Comparison of ENCODE assay signal across 8 cellular contexts in genomic region chr13:42048323-42048624, GRCh38. TPM values are rescaled to one million over a fixed set of nuclear protein-coding genes. Genes with fewer than 3 reads are reported as not detected.
DNase-seq lines count a peak whose midpoint lies in the region; ATAC-seq and TF ChIP-seq lines count a peak whose summit lies in the region.

No MANE protein-coding gene starts in this region.

- H3K27ac Mint-ChIP-seq in type B pancreatic cell = no peak overlapping the region

- H3K4me1 Mint-ChIP-seq in type B pancreatic cell (ENCODE audit: unreplicated experiment) = peaks cover 3% of the 10 kb centered on the region

- peak overlapping the region; percentile 87 to 94 for H3K27ac ChIP-seq in breast epithelium
- peak overlapping the region; percentile 84 for H3K27ac ChIP-seq in lower lobe of right lung

- peak overlapping the region; percentile 91 for H3K4me3 Mint-ChIP-seq in type B pancreatic cell

- TF ChIP-seq POLR2A in breast epithelium (IDR thresholded peaks at IDR 0.05) = no peak

- POLR2A ChIA-PET in BJ (lab: Charles Lee) = interaction anchor here (1.1 kb wide), 1 partner anchor 369 kb away, joined by 4 read pairs; no protein-coding TSS in a partner anchor

- H3K27me3 Mint-ChIP-seq in type B pancreatic cell = peaks cover 40% of the 10 kb centered on the region

- peak overlapping the region; percentile 72 for H3K4me3 ChIP-seq in BJ (ENCODE audit: low read depth, low read length)
- H3K4me3 ChIP-seq in Jurkat, Clone E6-1 (ENCODE audit: low read length) = peak overlapping the region; percentile 73
- peak overlapping the region; percentile 85 to 96 (median 93) for H3K4me3 ChIP-seq in breast epithelium
- H3K4me3 ChIP-seq in lower lobe of right lung = peak overlapping the region; percentile 84

- H3K36me3 ChIP-seq in BJ (ENCODE audit: control insufficient read depth, insufficient read depth, low read length) = no peaks in the 10 kb centered on the region
- H3K36me3 ChIP-seq in breast epithelium = no peaks in the 10 kb centered on the region
- H3K36me3 ChIP-seq in lower lobe of right lung = no peaks in the 10 kb centered on the region

- H3K9me3 Mint-ChIP-seq in type B pancreatic cell = no peaks in the 10 kb centered on the region

- H3K27me3 ChIP-seq in BJ (ENCODE audit: control insufficient read depth, insufficient read depth, low read length) (no peaks in the 10 kb centered on the region), breast epithelium (no peaks in the 10 kb centered on the region), lower lobe of right lung (ENCODE audit: low read depth) (no peaks in the 10 kb centered on the region)

- intact Hi-C loops in breast epithelium (cut with DNase I; ENCODE audit: low total_unique reads) (loop anchor here (5.0 kb wide), 1 partner anchor 456 kb away; no protein-coding TSS in a partner anchor), lower lobe of right lung (cut with DNase I) (no loop called here)

- H3K4me1 ChIP-seq in breast epithelium (no peaks in the 10 kb centered on the region), lower lobe of right lung (peaks cover 19% of the 10 kb centered on the region)

- peak; percentile 23 for ATAC-seq in GM21381 (IDR thresholded peaks at IDR 0.05; ENCODE audit: unreplicated experiment)
- ATAC-seq in lower lobe of right lung = peak; percentile 34 to 41

- no peaks in the 10 kb centered on the region for H3K36me3 Mint-ChIP-seq in type B pancreatic cell

- H3K9me3 ChIP-seq in breast epithelium (no peaks in the 10 kb centered on the region), lower lobe of right lung (no peaks in the 10 kb centered on the region)

- CTCF ChIA-PET in BJ (lab: Yijun Ruan, JAX) = interaction anchor here (0.6 to 1.7 kb wide), 6 partner anchors 16 to 380 kb away, joined by 3 to 7 read pairs (median 4); no protein-coding TSS in a partner anchor

- TF ChIP-seq CTCF in BJ (IDR thresholded peaks at IDR 0.05; ENCODE audit: insufficient read depth, low read depth, low read length) (no peak), breast epithelium (IDR thresholded peaks at IDR 0.05) (no peak), lower lobe of right lung (IDR thresholded peaks at IDR 0.05) (no peak), type B pancreatic cell (conservative IDR thresholded peaks at IDR 0.05) (no peak)

- DNase-seq in BJ (ENCODE audit: low read depth) = no peak
- DNase-seq in Jurkat, Clone E6-1 (ENCODE audit: low read depth, low spot score) = no peak
- no peak for DNase-seq in breast epithelium (ENCODE audit: low spot score in 2 of 2)
- no peak for DNase-seq in lower lobe of right lung
- DNase-seq in type B pancreatic cell (ENCODE audit: extremely low spot score, unreplicated experiment) = no peak
- DNase-seq in NCI-H2171 treated with DMSO at 0.1 percent for 48 hours (lab: John Stamatoyannopoulos, UW) = no peak
- no peak for DNase-seq in NCI-H526 (lab: John Stamatoyannopoulos, UW)

RNA-seq across cellular contexts. Expression of gene DGKH, which starts 0.2 kb away (rescaled TPM):
- polyA plus RNA-seq in BJ (2011; rRNA removed) = 4.2 and 5.3 TPM in 2 replicates
- polyA minus RNA-seq in BJ (2011; rRNA and poly(A)+ RNA removed) = 18.1 and 19.6 TPM in 2 replicates
- polyA plus RNA-seq in Jurkat, Clone E6-1 (2012; ENCODE audit: insufficient read depth, insufficient read length) = 3.7 TPM
- total RNA-seq in breast epithelium (10 to 100 TPM; 11.5 to 19.0 (median 19.0) TPM), lower lobe of right lung (18.7 TPM), type B pancreatic cell (ENCODE audit: low replicate concordance) (4.1 and 9.6 TPM in 2 replicates)
